8 cellular contexts compared by ENCODE assay signal in the genomic region with DNA sequence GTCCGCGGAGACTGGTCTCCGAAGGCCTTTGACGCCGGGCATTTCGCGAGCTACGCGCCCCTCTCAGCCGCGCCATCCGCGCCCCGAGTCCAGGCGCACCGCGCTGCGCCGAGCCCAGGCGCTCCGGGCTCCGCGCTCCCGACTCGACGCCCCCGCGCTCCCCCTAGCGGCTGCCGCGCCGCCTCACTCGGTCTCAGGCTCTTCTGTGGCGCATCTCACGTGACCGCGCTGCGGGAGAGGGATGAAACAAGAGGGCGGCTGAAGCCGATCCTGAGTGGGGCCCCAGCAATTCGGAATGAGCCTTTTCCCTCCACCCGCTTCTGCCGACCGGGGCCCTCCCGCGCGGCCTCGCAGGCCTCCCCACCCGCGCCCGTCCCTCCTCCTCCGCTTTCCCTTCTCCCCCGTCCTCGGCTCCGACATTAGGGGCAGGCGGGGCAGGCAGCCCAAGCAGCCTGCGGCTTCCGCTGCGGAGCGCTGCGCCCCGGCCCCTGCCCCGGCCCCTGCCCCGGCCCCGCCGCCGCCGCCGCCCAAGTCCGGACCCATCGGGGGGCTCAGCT. TPM values are rescaled to one million over a fixed set of nuclear protein-coding genes. Genes with fewer than 3 reads are reported as not detected.
DNase-seq lines count a peak whose midpoint lies in the region; TF ChIP-seq lines count a peak whose summit lies in the region.

No MANE protein-coding gene starts in this region.

- peaks cover 12% of the 10 kb centered on the region for H3K4me1 Mint-ChIP-seq in activated naive CD4-positive, alpha-beta T cell treated with anti-CD3 and anti-CD28 coated beads for 36 hours (ENCODE audit: low read depth)
- peaks cover 18% of the 10 kb centered on the region for H3K4me1 Mint-ChIP-seq in osteocyte (ENCODE audit: unreplicated experiment)

- H3K4me1 ChIP-seq in SJCRH30, result no peaks in the 10 kb centered on the region
- H3K4me1 ChIP-seq in thymus (ENCODE audit: control insufficient read depth, insufficient read depth, low read length), result peaks cover 13% of the 10 kb centered on the region

- DNase-seq in GM03348 (ENCODE audit: low spot score) (peak; percentile 95), H7 (peak; percentile 93), LoVo (ENCODE audit: low spot score) (peak; percentile 91), SJCRH30 (peak; percentile 87 to 94), glomerular visceral epithelial cell (ENCODE audit: extremely low spot score) (peak; percentile 88), osteocyte (ENCODE audit: extremely low spot score, unreplicated experiment) (peak; percentile 97)
- DNase-seq in activated naive CD4-positive, alpha-beta T cell treated with anti-CD3 and anti-CD28 coated beads for 36 hours, result peak; percentile 93

- peaks cover 3% of the 10 kb centered on the region for H3K36me3 Mint-ChIP-seq in activated naive CD4-positive, alpha-beta T cell treated with anti-CD3 and anti-CD28 coated beads for 36 hours (ENCODE audit: low read depth)
- H3K36me3 Mint-ChIP-seq in osteocyte (ENCODE audit: unreplicated experiment), result peaks cover 6% of the 10 kb centered on the region

- under 1% methylated on average over 65 of the region's 71 CpGs for WGBS in thymus

- no peaks in the 10 kb centered on the region for H3K9me3 Mint-ChIP-seq in activated naive CD4-positive, alpha-beta T cell treated with anti-CD3 and anti-CD28 coated beads for 36 hours
- H3K9me3 Mint-ChIP-seq in osteocyte (ENCODE audit: unreplicated experiment), result no peaks in the 10 kb centered on the region

- CTCF ChIA-PET in activated naive CD4-positive, alpha-beta T cell treated with anti-CD3 and anti-CD28 coated beads for 36 hours (lab: Charles Lee), result interaction anchor here (0.7 to 3.9 kb wide), 14 partner anchors 8 to 231 kb away, joined by 3 to 20 read pairs (median 4); a partner anchor contains a TSS

- no peaks in the 10 kb centered on the region for H3K9me3 ChIP-seq in SJCRH30 (replicated peaks)
- no peaks in the 10 kb centered on the region for H3K9me3 ChIP-seq in thymus (ENCODE audit: control insufficient read depth)

- peaks cover 2% of the 10 kb centered on the region for H3K27me3 Mint-ChIP-seq in activated naive CD4-positive, alpha-beta T cell treated with anti-CD3 and anti-CD28 coated beads for 36 hours (ENCODE audit: low read depth)
- peaks cover 4% of the 10 kb centered on the region for H3K27me3 Mint-ChIP-seq in osteocyte (ENCODE audit: unreplicated experiment)

- H3K27ac Mint-ChIP-seq in activated naive CD4-positive, alpha-beta T cell treated with anti-CD3 and anti-CD28 coated beads for 36 hours, result peak overlapping the region; percentile 79
- peak overlapping the region; percentile 85 for H3K27ac Mint-ChIP-seq in osteocyte (ENCODE audit: unreplicated experiment)

- H3K27me3 ChIP-seq in H7 (ENCODE audit: control insufficient read depth, insufficient read depth, low read length) (peaks cover 38% of the 10 kb centered on the region), SJCRH30 (no peaks in the 10 kb centered on the region), thymus (ENCODE audit: control insufficient read depth, insufficient read depth) (peaks cover 9% of the 10 kb centered on the region)

- peak overlapping the region; percentile 80 for H3K4me3 ChIP-seq in H7 (ENCODE audit: insufficient read depth, low read depth, low read length)
- H3K4me3 ChIP-seq in SJCRH30, result peak overlapping the region; percentile 85
- H3K4me3 ChIP-seq in thymus (ENCODE audit: low read length), result peak overlapping the region; percentile 83

- intact Hi-C loops in activated naive CD4-positive, alpha-beta T cell treated with anti-CD3 and anti-CD28 coated beads for 36 hours (cut with micrococcal nuclease), result loop anchor here (1.0 to 5.0 kb wide), 7 partner anchors 34 to 307 kb away; a partner anchor contains a TSS

- H3K4me3 Mint-ChIP-seq in activated naive CD4-positive, alpha-beta T cell treated with anti-CD3 and anti-CD28 coated beads for 36 hours, result peak overlapping the region; percentile 87
- peak overlapping the region; percentile 81 for H3K4me3 Mint-ChIP-seq in osteocyte (ENCODE audit: unreplicated experiment)

- peak overlapping the region; percentile 40; the same call in 1 of the 2 replicates for H3K27ac ChIP-seq in SJCRH30
- H3K27ac ChIP-seq in thymus (ENCODE audit: low read depth), result peak overlapping the region; percentile 98

- no peaks in the 10 kb centered on the region for H3K36me3 ChIP-seq in H7 (replicated peaks; ENCODE audit: control insufficient read depth, insufficient read depth, low read length)
- peaks cover 2% of the 10 kb centered on the region; the same call in 1 of the 2 replicates for H3K36me3 ChIP-seq in SJCRH30
- peaks cover 7% of the 10 kb centered on the region for H3K36me3 ChIP-seq in thymus (ENCODE audit: control insufficient read depth, insufficient read depth)

- TF ChIP-seq CTCF in osteocyte (IDR thresholded peaks at IDR 0.05), result peak; percentile 95

RNA-seq across cellular contexts. Expression of a gene that starts 42.5 kb away (rescaled TPM):
- total RNA-seq in H7 (2014; rRNA removed; shearing (Covaris generic)), result 73.7 and 94.3 TPM in 2 replicates
- total RNA-seq in SJCRH30 (2014; rRNA removed; shearing (Covaris generic)), result 102 and 105 TPM in 2 replicates
- total RNA-seq in activated naive CD4-positive, alpha-beta T cell treated with anti-CD3 and anti-CD28 coated beads for 36 hours, result 100 to 1,000 TPM; 190 to 195 TPM
- total RNA-seq in osteocyte, result 66.5 and 69.8 TPM in 2 replicates
- 112 TPM for polyA plus RNA-seq in thymus

Comparison
In these comparisons a context has a peak if more than half of its experiments do, and no peak if none do; other contexts are left out.
1. Peak in every context shown above with its lines: DNase-seq, H3K4me3 ChIP-seq and H3K27ac ChIP-seq.